23 cellular contexts compared by ENCODE assay signal in the genomic region with DNA sequence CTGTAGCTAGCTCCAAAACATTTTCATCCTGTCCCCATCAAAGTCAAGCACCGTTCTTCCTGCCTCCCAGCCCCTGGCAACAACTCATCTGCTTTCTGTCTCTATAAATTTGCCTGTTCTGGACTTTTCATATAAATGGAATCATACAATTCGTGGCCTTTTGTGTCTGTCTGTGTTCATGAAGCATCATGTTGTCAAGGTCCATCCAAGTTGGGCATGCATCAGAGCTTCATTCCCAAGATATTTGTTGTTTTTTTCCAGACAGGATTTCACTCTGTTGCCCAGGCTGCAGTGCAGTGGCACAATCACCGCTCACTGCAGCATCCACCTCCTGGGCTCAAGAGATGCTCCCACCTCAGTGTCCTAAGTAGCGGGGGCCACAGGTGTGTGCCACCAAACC. TPM values are rescaled to one million over a fixed set of nuclear protein-coding genes. Genes with fewer than 3 reads are reported as not detected.
DNase-seq lines count a peak whose midpoint lies in the region; ATAC-seq and TF ChIP-seq lines count a peak whose summit lies in the region.
"Had no signal": no experiment of that assay in that cellular context is flagged by ENCODE, and none has a peak within 500 bp of the region (broad histone marks: within the 10 kb centered on the region; RNA-seq: fewer than 3 reads in every experiment).

No MANE protein-coding gene starts in this region.

- H3K36me3 Mint-ChIP-seq in activated naive CD4-positive, alpha-beta T cell treated with anti-CD3 and anti-CD28 coated beads, Interleukin-2, amount 10 ng/mL, durations not matched to agents 7 days and 5 days, result peaks cover 3% of the 10 kb centered on the region
- H3K36me3 Mint-ChIP-seq in activated naive CD4-positive, alpha-beta T cell treated with anti-CD3 and anti-CD28 coated beads for 36 hours (ENCODE audit: low read depth), result no peaks in the 10 kb centered on the region
- no peaks in the 10 kb centered on the region for H3K36me3 Mint-ChIP-seq in T-cell
- no peaks in the 10 kb centered on the region for H3K36me3 Mint-ChIP-seq in endodermal cell (ENCODE audit: low read depth)
- H3K36me3 Mint-ChIP-seq: CD14-positive monocyte had no signal

- H3K9ac ChIP-seq in endodermal cell (ENCODE audit: extremely low read depth, low read length, poor library complexity, severe bottlenecking), result no peak overlapping the region
- H3K9ac ChIP-seq: BLaER1 treated with 17β-estradiol and CSF1 and Interleukin-3, amounts not matched to agents 10 nM and 100 nM had no signal

- H3K4me3 ChIP-seq in osteoblast (ENCODE audit: insufficient read depth, low read length) (no peak overlapping the region), endodermal cell (ENCODE audit: low read length) (no peak overlapping the region)
- H3K4me3 ChIP-seq: A549; BLaER1 treated with 17β-estradiol and CSF1 and Interleukin-3, amounts not matched to agents 10 nM and 100 nM; HAP-1 had no signal

- WGBS in endodermal cell (ENCODE audit: insufficient coverage in 1 of 2, insufficient read length in 1 of 2), 2 experiments, result 89 to 92% methylated on average over 4 of the region's 4 CpGs

- no peaks in the 10 kb centered on the region for H3K27me3 ChIP-seq in osteoblast (ENCODE audit: insufficient read depth, low read length)
- no peaks in the 10 kb centered on the region for H3K27me3 ChIP-seq in endodermal cell (ENCODE audit: control insufficient read depth, insufficient read depth, low read length, poor library complexity, severe bottlenecking)
- H3K27me3 ChIP-seq: BE2C; BLaER1 treated with 17β-estradiol and CSF1 and Interleukin-3, amounts not matched to agents 10 nM and 100 nM had no signal

- H3K27ac Mint-ChIP-seq in activated naive CD4-positive, alpha-beta T cell treated with anti-CD3 and anti-CD28 coated beads, Interleukin-2, amount 10 ng/mL, durations not matched to agents 7 days and 5 days, result no peak overlapping the region
- no peak overlapping the region for H3K27ac Mint-ChIP-seq in activated naive CD4-positive, alpha-beta T cell treated with anti-CD3 and anti-CD28 coated beads for 36 hours
- H3K27ac Mint-ChIP-seq in T-cell, result peak overlapping the region; percentile 3 to 45
- no peak overlapping the region for H3K27ac Mint-ChIP-seq in endodermal cell
- H3K27ac Mint-ChIP-seq: CD14-positive monocyte, HFFc6 had no signal

- H3K27me3 Mint-ChIP-seq in activated naive CD4-positive, alpha-beta T cell treated with anti-CD3 and anti-CD28 coated beads, Interleukin-2, amount 10 ng/mL, durations not matched to agents 7 days and 5 days, result peaks cover 15% of the 10 kb centered on the region
- H3K27me3 Mint-ChIP-seq in activated naive CD4-positive, alpha-beta T cell treated with anti-CD3 and anti-CD28 coated beads for 36 hours (ENCODE audit: low read depth), result no peaks in the 10 kb centered on the region
- H3K27me3 Mint-ChIP-seq in T-cell (peaks cover 0 to 3% of the 10 kb centered on the region in 2 donors), endodermal cell (ENCODE audit: insufficient read depth) (no peaks in the 10 kb centered on the region)
- H3K27me3 Mint-ChIP-seq: CD4-positive, alpha-beta T cell had no signal

- H3K4me1 ChIP-seq in osteoblast (ENCODE audit: insufficient read depth, low read length), result peaks cover 19% of the 10 kb centered on the region
- no peaks in the 10 kb centered on the region for H3K4me1 ChIP-seq in endodermal cell (ENCODE audit: control insufficient read depth, insufficient read depth, low read length)
- H3K4me1 ChIP-seq: BE2C, HAP-1 had no signal

- no peaks in the 10 kb centered on the region for H3K79me2 ChIP-seq in osteoblast (ENCODE audit: insufficient read depth, low read length)

- H3K4me1 Mint-ChIP-seq in activated naive CD4-positive, alpha-beta T cell treated with anti-CD3 and anti-CD28 coated beads, Interleukin-2, amount 10 ng/mL, durations not matched to agents 7 days and 5 days, result peaks cover 44% of the 10 kb centered on the region
- peaks cover 45% of the 10 kb centered on the region for H3K4me1 Mint-ChIP-seq in activated naive CD4-positive, alpha-beta T cell treated with anti-CD3 and anti-CD28 coated beads for 36 hours (ENCODE audit: low read depth)
- peaks cover 44 to 51% (median 50%) of the 10 kb centered on the region in 3 donors for H3K4me1 Mint-ChIP-seq in T-cell
- peaks cover 7% of the 10 kb centered on the region for H3K4me1 Mint-ChIP-seq in endodermal cell

- CTCF ChIA-PET in activated naive CD4-positive, alpha-beta T cell treated with anti-CD3 and anti-CD28 coated beads, Interleukin-2, amount 10 ng/mL, durations not matched to agents 7 days and 5 days (lab: Charles Lee), result interaction anchor here (1.4 kb wide), 1 partner anchor 332 kb away, joined by 4 read pairs; no protein-coding TSS in a partner anchor
- CTCF ChIA-PET in activated naive CD4-positive, alpha-beta T cell treated with anti-CD3 and anti-CD28 coated beads for 36 hours (lab: Charles Lee), result interaction anchor here (0.7 to 3.9 kb wide), 6 partner anchors 34 to 332 kb away, joined by 3 to 32 read pairs (median 3); no protein-coding TSS in a partner anchor
- CTCF ChIA-PET in T-cell (lab: Charles Lee), result no interaction called here

- POLR2A ChIA-PET in T-cell (lab: Charles Lee), result no interaction called here

- H3K27ac ChIP-seq in osteoblast (ENCODE audit: low read depth, low read length) (no peak overlapping the region), endodermal cell (ENCODE audit: low read depth, low read length) (no peak overlapping the region)
- H3K27ac ChIP-seq: A549; BLaER1 treated with 17β-estradiol and CSF1 and Interleukin-3, amounts not matched to agents 10 nM and 100 nM had no signal

- no peak overlapping the region for H3K4me3 Mint-ChIP-seq in activated naive CD4-positive, alpha-beta T cell treated with anti-CD3 and anti-CD28 coated beads, Interleukin-2, amount 10 ng/mL, durations not matched to agents 7 days and 5 days
- no peak overlapping the region for H3K4me3 Mint-ChIP-seq in activated naive CD4-positive, alpha-beta T cell treated with anti-CD3 and anti-CD28 coated beads for 36 hours
- H3K4me3 Mint-ChIP-seq in T-cell (peak overlapping the region in 1 of 3 donors; percentile 36), endodermal cell (no peak overlapping the region)
- H3K4me3 Mint-ChIP-seq: CD14-positive monocyte; CD4-positive, alpha-beta T cell; HFFc6 had no signal

- no peak overlapping the region for H3K4me2 ChIP-seq in osteoblast (ENCODE audit: insufficient read depth, low read length)
- H3K4me2 ChIP-seq: A549; BLaER1 treated with 17β-estradiol and CSF1 and Interleukin-3, amounts not matched to agents 10 nM and 100 nM had no signal

- no peaks in the 10 kb centered on the region for H4K20me1 ChIP-seq in osteoblast (ENCODE audit: insufficient read depth, low read length)
- H4K20me1 ChIP-seq: BLaER1 treated with 17β-estradiol and CSF1 and Interleukin-3, amounts not matched to agents 10 nM and 100 nM had no signal

- no peak for ATAC-seq in T-cell (replicated peaks in 1 of 4)
- ATAC-seq in GM18867 (IDR thresholded peaks at IDR 0.05; ENCODE audit: unreplicated experiment), result no peak
- ATAC-seq: A549 had no signal

- TF ChIP-seq CTCF in osteoblast (IDR thresholded peaks at IDR 0.05; ENCODE audit: extremely low read depth, low read depth, low read length) (no peak), endodermal cell (conservative IDR thresholded peaks at IDR 0.05) (no peak)

- H2AFZ ChIP-seq in osteoblast (ENCODE audit: low read length), result no peak overlapping the region

- peaks cover 2% of the 10 kb centered on the region for H3K9me3 Mint-ChIP-seq in activated naive CD4-positive, alpha-beta T cell treated with anti-CD3 and anti-CD28 coated beads, Interleukin-2, amount 10 ng/mL, durations not matched to agents 7 days and 5 days
- H3K9me3 Mint-ChIP-seq in activated naive CD4-positive, alpha-beta T cell treated with anti-CD3 and anti-CD28 coated beads for 36 hours, result no peaks in the 10 kb centered on the region
- H3K9me3 Mint-ChIP-seq in T-cell (no peaks in the 10 kb centered on the region), endodermal cell (no peaks in the 10 kb centered on the region)
- H3K9me3 Mint-ChIP-seq: CD14-positive monocyte; CD4-positive, alpha-beta T cell; HFFc6 had no signal

- intact Hi-C loops in activated naive CD4-positive, alpha-beta T cell treated with anti-CD3 and anti-CD28 coated beads for 36 hours (cut with micrococcal nuclease), result no loop called here

- no peaks in the 10 kb centered on the region for H3K36me3 ChIP-seq in osteoblast (ENCODE audit: insufficient read depth, low read length)
- no peaks in the 10 kb centered on the region for H3K36me3 ChIP-seq in endodermal cell (ENCODE audit: control insufficient read depth, insufficient read depth, low read length)
- H3K36me3 ChIP-seq: BE2C; BLaER1 treated with 17β-estradiol and CSF1 and Interleukin-3, amounts not matched to agents 10 nM and 100 nM; HAP-1 had no signal

- peak; percentile 16 for DNase-seq in activated naive CD4-positive, alpha-beta T cell treated with anti-CD3 and anti-CD28 coated beads, Interleukin-2, amount 10 ng/mL, durations not matched to agents 7 days and 5 days
- DNase-seq in activated naive CD4-positive, alpha-beta T cell treated with anti-CD3 and anti-CD28 coated beads for 36 hours, result no peak
- DNase-seq in T-cell (no peak), osteoblast (ENCODE audit: insufficient read length, low spot score, missing footprints) (peak; percentile 50), endodermal cell (no peak)
- DNase-seq: 8988T; ACHN; AML-193; BE2C; Calu3; CD4-positive, alpha-beta T cell; COR-L47; DMS53; DMS79 treated with DMSO at 0.1 percent for 48 hours; GF-D8; GOT3; HFFc6 had no signal

- no peaks in the 10 kb centered on the region for H3K9me3 ChIP-seq in osteoblast (ENCODE audit: low read depth, low read length)
- no peaks in the 10 kb centered on the region for H3K9me3 ChIP-seq in endodermal cell (ENCODE audit: control insufficient read depth, low read length)
- H3K9me3 ChIP-seq: A549; BE2C; BLaER1 treated with 17β-estradiol and CSF1 and Interleukin-3, amounts not matched to agents 10 nM and 100 nM; HAP-1 had no signal

RNA-seq across cellular contexts. Expression of gene SLC5A10, which starts 5.9 kb away (rescaled TPM):
- not detected for total RNA-seq in activated naive CD4-positive, alpha-beta T cell treated with anti-CD3 and anti-CD28 coated beads for 36 hours
- total RNA-seq in T-cell (under 1 TPM in 1 of 5 donors, not detected in 4; 0.09 TPM), osteoblast (not detected in 2 replicates), endodermal cell (under 1 TPM; 0.11 to 0.29 TPM)
- polyA plus RNA-seq in endodermal cell (2013, experiment 1 of 2), result not detected
- not detected for polyA plus RNA-seq in endodermal cell (2013, experiment 2 of 2)
- total RNA-seq: Calu3; CD4-positive, alpha-beta T cell; G401; HFFc6 had no signal

RNA-seq across cellular contexts. Expression of gene FAM83G, which starts 46.7 kb away (rescaled TPM):
- 10 to 100 TPM; 10.6 TPM for total RNA-seq in activated naive CD4-positive, alpha-beta T cell treated with anti-CD3 and anti-CD28 coated beads for 36 hours
- total RNA-seq in T-cell, result 10 to 100 TPM in 3 of 5 donors, 1 to 10 TPM in 2; 4.9 to 23.3 (median 20.8) TPM
- 9.1 and 11.6 TPM in 2 replicates for total RNA-seq in osteoblast
- total RNA-seq in endodermal cell, result 10 to 100 TPM; 24.2 to 27.0 TPM
- 6.2 TPM for polyA plus RNA-seq in endodermal cell (2013, experiment 1 of 2)
- 6.5 TPM for polyA plus RNA-seq in endodermal cell (2013, experiment 2 of 2)

Comparison
In these comparisons a context has a peak if more than half of its experiments do, and no peak if none do; other contexts are left out.
1. DNase-seq: peak in activated naive CD4-positive, alpha-beta T cell treated with anti-CD3 and anti-CD28 coated beads, Interleukin-2, amount 10 ng/mL, durations not matched to agents 7 days and 5 days (single experiment) and osteoblast (single experiment); none in activated naive CD4-positive, alpha-beta T cell treated with anti-CD3 and anti-CD28 coated beads for 36 hours (single experiment), T-cell (0 of 34) and endodermal cell (single experiment).
2. H3K27ac Mint-ChIP-seq: peak in T-cell (2 of 2); none in activated naive CD4-positive, alpha-beta T cell treated with anti-CD3 and anti-CD28 coated beads, Interleukin-2, amount 10 ng/mL, durations not matched to agents 7 days and 5 days (single experiment), activated naive CD4-positive, alpha-beta T cell treated with anti-CD3 and anti-CD28 coated beads for 36 hours (single experiment) and endodermal cell (single experiment).
3. CTCF ChIA-PET loops: an anchor here in activated naive CD4-positive, alpha-beta T cell treated with anti-CD3 and anti-CD28 coated beads, Interleukin-2, amount 10 ng/mL, durations not matched to agents 7 days and 5 days (1.4 kb wide) and activated naive CD4-positive, alpha-beta T cell treated with anti-CD3 and anti-CD28 coated beads for 36 hours (0.7 to 3.9 kb wide); none called in T-cell.